13 cellular contexts compared by ENCODE assay signal in the genomic region with DNA sequence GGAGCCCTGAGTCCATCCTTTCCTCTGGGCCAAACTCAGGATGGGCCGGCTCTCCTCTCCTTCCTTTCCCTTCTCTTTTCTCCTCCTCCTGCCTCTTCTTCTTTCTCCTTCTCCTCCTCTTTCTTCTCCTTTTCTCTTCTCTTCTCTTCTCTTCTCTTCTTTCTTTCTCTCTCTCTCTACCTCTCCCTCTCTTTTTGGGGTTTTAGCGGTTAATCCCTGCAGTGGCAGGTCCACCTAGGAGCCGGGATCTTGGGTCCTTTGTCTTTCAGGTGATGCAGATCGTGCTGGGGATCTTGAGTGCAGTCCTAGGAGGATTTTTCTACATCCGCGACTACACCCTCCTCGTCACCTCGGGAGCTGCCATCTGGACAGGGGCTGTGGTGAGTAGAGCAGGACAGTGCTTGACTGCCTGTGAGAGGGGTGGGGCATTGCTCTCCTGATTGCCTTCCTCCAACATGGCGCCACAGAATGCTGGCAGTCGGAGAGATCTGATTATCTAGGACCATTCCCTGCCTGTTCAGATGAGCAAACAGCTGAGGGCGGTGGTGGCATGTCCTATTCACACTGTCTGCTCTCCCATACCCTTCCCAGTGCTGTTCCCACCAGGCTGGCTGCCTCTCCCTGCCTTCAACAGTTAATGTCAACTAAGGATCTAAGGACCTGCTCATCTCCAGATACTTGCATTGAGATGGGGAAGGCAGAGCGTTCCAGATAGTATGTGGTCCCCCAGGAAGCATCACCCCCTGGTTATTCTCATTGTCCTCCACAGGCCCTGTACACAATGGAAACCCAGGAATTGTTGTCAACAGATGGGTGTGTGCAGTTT. TPM values are rescaled to one million over a fixed set of nuclear protein-coding genes. Genes with fewer than 3 reads are reported as not detected.
DNase-seq lines count a peak whose midpoint lies in the region; ATAC-seq and TF ChIP-seq lines count a peak whose summit lies in the region.
"Had no signal": no experiment of that assay in that cellular context is flagged by ENCODE, and none has a peak within 500 bp of the region (broad histone marks: within the 10 kb centered on the region; RNA-seq: fewer than 3 reads in every experiment).

No MANE protein-coding gene starts in this region.

- no peaks in the 10 kb centered on the region for H3K9me3 Mint-ChIP-seq in stimulated activated effector memory CD8-positive, alpha-beta T cell treated with anti-CD3 and anti-CD28 coated beads, Interleukin-12 subunit alpha, Interleukin-12 subunit beta, amount 100 ng/mL, for 72 hours

- 90 to 93% methylated on average over 9 to 12 of the region's 12 CpGs for WGBS in upper lobe of left lung, 2 donors

- no peak overlapping the region for H3K27ac Mint-ChIP-seq in T-helper 17 cell
- no peak overlapping the region for H3K27ac Mint-ChIP-seq in stimulated activated effector memory CD8-positive, alpha-beta T cell treated with anti-CD3 and anti-CD28 coated beads, Interleukin-12 subunit alpha, Interleukin-12 subunit beta, amount 100 ng/mL, for 72 hours

- H3K9me3 ChIP-seq in T-helper 17 cell (ENCODE audit: control insufficient read depth, low read length, poor library complexity, severe bottlenecking) (peaks cover 5% of the 10 kb centered on the region), upper lobe of left lung (peaks cover 0 to 19% (median 9%) of the 10 kb centered on the region in 4 donors)

- TF ChIP-seq EP300 in upper lobe of left lung (IDR thresholded peaks at IDR 0.05) = no peak

- peaks cover 45% of the 10 kb centered on the region for H3K27me3 Mint-ChIP-seq in T-helper 17 cell

- peaks cover 4% of the 10 kb centered on the region for H3K36me3 Mint-ChIP-seq in T-helper 17 cell (ENCODE audit: low read depth)
- H3K36me3 Mint-ChIP-seq in stimulated activated effector memory CD8-positive, alpha-beta T cell treated with anti-CD3 and anti-CD28 coated beads, Interleukin-12 subunit alpha, Interleukin-12 subunit beta, amount 100 ng/mL, for 72 hours = no peaks in the 10 kb centered on the region

- H3K4me3 Mint-ChIP-seq in T-helper 17 cell = peak overlapping the region; percentile 79
- peak overlapping the region; percentile 53 for H3K4me3 Mint-ChIP-seq in stimulated activated effector memory CD8-positive, alpha-beta T cell treated with anti-CD3 and anti-CD28 coated beads, Interleukin-12 subunit alpha, Interleukin-12 subunit beta, amount 100 ng/mL, for 72 hours

- H3K4me3 ChIP-seq in upper lobe of left lung = peak overlapping the region in 1 of 4 donors; percentile 62

- no peaks in the 10 kb centered on the region for H3K36me3 ChIP-seq in upper lobe of left lung

- H3K4me1 ChIP-seq in upper lobe of left lung = peaks cover 9 to 24% (median 17%) of the 10 kb centered on the region in 4 donors

- H3K27me3 ChIP-seq in upper lobe of left lung = peaks cover 0 to 19% (median 6%) of the 10 kb centered on the region in 4 donors

- DNase-seq in NCI-H510A treated with DMSO at 0.1 percent for 48 hours (lab: John Stamatoyannopoulos, UW) = peak; percentile 0
- no peak for DNase-seq in NCI-H510A (lab: John Stamatoyannopoulos, UW)
- DNase-seq in T-helper 17 cell = no peak
- no peak for DNase-seq in left lobe of liver (ENCODE audit: low spot score)
- DNase-seq in stimulated activated effector memory CD8-positive, alpha-beta T cell treated with anti-CD3 and anti-CD28 coated beads, Interleukin-12 subunit alpha, Interleukin-12 subunit beta, amount 100 ng/mL, for 72 hours (ENCODE audit: low spot score in 2 of 2) = no peak
- DNase-seq in upper lobe of left lung = no peak
- DNase-seq in mesenteric fat pad (ENCODE audit: low spot score) = no peak
- DNase-seq: activated CD4-positive, alpha-beta T cell treated with anti-CD3 and anti-CD28 coated beads, Interleukin-2, amount 50 U/mL, for 48 hours; NCI-H1694; SW 1271 had no signal

- no peak for TF ChIP-seq POLR2A in upper lobe of left lung (IDR thresholded peaks at IDR 0.05)

- peaks cover 10% of the 10 kb centered on the region for H3K4me1 Mint-ChIP-seq in T-helper 17 cell
- peaks cover 12% of the 10 kb centered on the region for H3K4me1 Mint-ChIP-seq in stimulated activated effector memory CD8-positive, alpha-beta T cell treated with anti-CD3 and anti-CD28 coated beads, Interleukin-12 subunit alpha, Interleukin-12 subunit beta, amount 100 ng/mL, for 72 hours

- TF ChIP-seq CTCF in upper lobe of left lung (IDR thresholded peaks at IDR 0.05) = no peak

- no peak overlapping the region for H3K27ac ChIP-seq in upper lobe of left lung

- ATAC-seq in T-helper 17 cell (no peak), left lobe of liver (peak; percentile 14), HG02798 (IDR thresholded peaks at IDR 0.05; ENCODE audit: poor library complexity, unreplicated experiment) (no peak), upper lobe of left lung (ENCODE audit: low FRiP score in 2 of 2) (no peak)
- no peak for ATAC-seq in stimulated activated effector memory CD8-positive, alpha-beta T cell treated with anti-CD3 and anti-CD28 coated beads, Interleukin-12 subunit alpha, Interleukin-12 subunit beta, amount 100 ng/mL, for 72 hours

RNA-seq across cellular contexts. Expression of a gene that starts 1.6 kb away (rescaled TPM):
- under 1 TPM in 1 of 2 donors, not detected in 1; 0.20 TPM for total RNA-seq in T-helper 17 cell
- total RNA-seq in left lobe of liver = 449 TPM
- total RNA-seq in upper lobe of left lung = 10 to 100 TPM in 5 of 6 donors, 1 to 10 TPM in 1; 8.4 to 67.9 (median 16.3) TPM
- total RNA-seq in mesenteric fat pad = 64.3 TPM
- total RNA-seq: A172 had no signal

RNA-seq across cellular contexts. Expression of a gene that starts 2.0 kb away (rescaled TPM):
- total RNA-seq in T-helper 17 cell = not detected
- 906 TPM for total RNA-seq in left lobe of liver
- 10 to 100 TPM; 10.5 to 82.8 (median 27.4) TPM for total RNA-seq in upper lobe of left lung
- 57.8 TPM for total RNA-seq in mesenteric fat pad
- total RNA-seq: A172 had no signal

RNA-seq across cellular contexts. Expression of a gene that starts 50.2 kb away (rescaled TPM):
- total RNA-seq in T-helper 17 cell (not detected), left lobe of liver (18.9 TPM), upper lobe of left lung (under 1 TPM in 2 of 6 donors, not detected in 4; 0.31 to 0.88 TPM), mesenteric fat pad (0.67 TPM)
- total RNA-seq: A172, temporal lobe had no signal

Comparison
In these comparisons a context has a peak if more than half of its experiments do, and no peak if none do; other contexts are left out.
1. RNA of a gene that starts 1.6 kb away (total RNA-seq): 449 TPM in left lobe of liver (single experiment), 64.3 TPM in mesenteric fat pad (single experiment) and 8.4 to 67.9 TPM in upper lobe of left lung; 0.20 TPM in T-helper 17 cell; every median in the first group is over 4 times any median in the second.
2. RNA of a gene that starts 2.0 kb away (total RNA-seq): 906 TPM in left lobe of liver (single experiment); 57.8 TPM in mesenteric fat pad (single experiment), 10.5 to 82.8 TPM in upper lobe of left lung and not detected in T-helper 17 cell; every median in the first group is over 10 times any median in the second.
3. RNA of a gene that starts 50.2 kb away (total RNA-seq): 18.9 TPM in left lobe of liver (single experiment); 0.67 TPM in mesenteric fat pad (single experiment), 0.31 to 0.88 TPM in upper lobe of left lung and not detected in T-helper 17 cell; every median in the first group is over 10 times any median in the second.